ENCODE assay signal across 1 cellular context in the genomic region with DNA sequence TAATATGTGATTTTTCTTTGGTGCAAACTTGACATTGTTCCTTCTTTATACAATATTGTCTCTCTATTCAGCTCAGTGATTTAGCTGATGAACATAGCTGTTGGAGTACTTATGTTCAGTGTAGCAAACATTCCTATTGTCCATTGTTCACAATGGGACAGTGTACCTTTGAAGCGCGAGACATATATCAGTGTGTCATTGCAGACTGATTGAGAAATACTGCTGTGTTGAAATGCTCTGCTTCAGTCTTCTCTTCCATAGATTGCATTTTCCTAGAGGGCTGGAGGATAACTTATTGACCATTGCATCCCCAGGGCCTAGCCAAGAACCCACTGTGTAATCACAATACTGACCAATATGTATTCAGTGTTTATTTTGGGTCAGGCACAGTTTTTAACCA.
TF ChIP-seq lines count a peak whose summit lies in the region.

No MANE protein-coding gene starts in this region.

TF ChIP-seq in H1, 55 proteins besides CTCF, POLR2A, EP300 and RAD21 (continued from another document):
- TF ChIP-seq RFX5 (IDR thresholded peaks at IDR 0.05; ENCODE audit: borderline replicate concordance, low read depth, low read length), result no peak
- TF ChIP-seq, protein P1, sequence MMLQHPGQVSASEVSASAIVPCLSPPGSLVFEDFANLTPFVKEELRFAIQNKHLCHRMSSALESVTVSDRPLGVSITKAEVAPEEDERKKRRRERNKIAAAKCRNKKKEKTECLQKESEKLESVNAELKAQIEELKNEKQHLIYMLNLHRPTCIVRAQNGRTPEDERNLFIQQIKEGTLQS (IDR thresholded peaks at IDR 0.05; ENCODE audit: insufficient read depth, low read depth, low read length), result no peak
